ENCODE assay signal across 1 cellular context in genomic region chr17:38674013-38674748, GRCh38.
TF ChIP-seq lines count a peak whose summit lies in the region.

No MANE protein-coding gene starts in this region.

TF ChIP-seq in HEK293, 187 proteins besides CTCF, POLR2A, EP300 and RAD21 (continued from another document):
- no peak for TF ChIP-seq ZNF518A (tag by site-specific recombination; conservative IDR thresholded peaks at IDR 0.05; ENCODE audit: low read depth)
- TF ChIP-seq REPIN1 (tag by site-specific recombination; IDR thresholded peaks at IDR 0.05; ENCODE audit: low read depth), result no peak
- no peak for TF ChIP-seq ZNF132 (tag by site-specific recombination; IDR thresholded peaks at IDR 0.05; ENCODE audit: borderline replicate concordance)
- TF ChIP-seq EGR2 (tag by site-specific recombination; IDR thresholded peaks at IDR 0.05; ENCODE audit: low read depth), result peak; percentile 24; the same call in 1 of the 2 replicates
- no peak; the same call in 1 of the 2 replicates for TF ChIP-seq SP2 (tag by site-specific recombination; IDR thresholded peaks at IDR 0.05)
- TF ChIP-seq AEBP2 (tag by site-specific recombination; IDR thresholded peaks at IDR 0.05; ENCODE audit: borderline replicate concordance), result no peak
- no peak for TF ChIP-seq ZNF202 (tag by site-specific recombination; IDR thresholded peaks at IDR 0.05; ENCODE audit: borderline replicate concordance)
- no peak for TF ChIP-seq ZNF639 (tag by site-specific recombination; IDR thresholded peaks at IDR 0.05)
- no peak for TF ChIP-seq ZNF548 (tag by site-specific recombination; IDR thresholded peaks at IDR 0.05)
- no peak for TF ChIP-seq TSHZ1 (tag by site-specific recombination; IDR thresholded peaks at IDR 0.05; ENCODE audit: borderline replicate concordance)
- TF ChIP-seq ZNF335 (tag by site-specific recombination; conservative IDR thresholded peaks at IDR 0.05), result peak; percentile 69
- TF ChIP-seq ZNF830 (tag by site-specific recombination; IDR thresholded peaks at IDR 0.05; ENCODE audit: low read depth), result no peak
- no peak for TF ChIP-seq ZSCAN16 (tag by site-specific recombination; IDR thresholded peaks at IDR 0.05)
- no peak for TF ChIP-seq ZNF677 (tag by site-specific recombination; IDR thresholded peaks at IDR 0.05)
- no peak for TF ChIP-seq ZNF292 (tag by site-specific recombination; IDR thresholded peaks at IDR 0.05; ENCODE audit: borderline replicate concordance, low read depth)
- TF ChIP-seq ZNF302 (tag by site-specific recombination; IDR thresholded peaks at IDR 0.05; ENCODE audit: low read depth), result no peak
